29 cellular contexts compared by ENCODE assay signal in the genomic region with DNA sequence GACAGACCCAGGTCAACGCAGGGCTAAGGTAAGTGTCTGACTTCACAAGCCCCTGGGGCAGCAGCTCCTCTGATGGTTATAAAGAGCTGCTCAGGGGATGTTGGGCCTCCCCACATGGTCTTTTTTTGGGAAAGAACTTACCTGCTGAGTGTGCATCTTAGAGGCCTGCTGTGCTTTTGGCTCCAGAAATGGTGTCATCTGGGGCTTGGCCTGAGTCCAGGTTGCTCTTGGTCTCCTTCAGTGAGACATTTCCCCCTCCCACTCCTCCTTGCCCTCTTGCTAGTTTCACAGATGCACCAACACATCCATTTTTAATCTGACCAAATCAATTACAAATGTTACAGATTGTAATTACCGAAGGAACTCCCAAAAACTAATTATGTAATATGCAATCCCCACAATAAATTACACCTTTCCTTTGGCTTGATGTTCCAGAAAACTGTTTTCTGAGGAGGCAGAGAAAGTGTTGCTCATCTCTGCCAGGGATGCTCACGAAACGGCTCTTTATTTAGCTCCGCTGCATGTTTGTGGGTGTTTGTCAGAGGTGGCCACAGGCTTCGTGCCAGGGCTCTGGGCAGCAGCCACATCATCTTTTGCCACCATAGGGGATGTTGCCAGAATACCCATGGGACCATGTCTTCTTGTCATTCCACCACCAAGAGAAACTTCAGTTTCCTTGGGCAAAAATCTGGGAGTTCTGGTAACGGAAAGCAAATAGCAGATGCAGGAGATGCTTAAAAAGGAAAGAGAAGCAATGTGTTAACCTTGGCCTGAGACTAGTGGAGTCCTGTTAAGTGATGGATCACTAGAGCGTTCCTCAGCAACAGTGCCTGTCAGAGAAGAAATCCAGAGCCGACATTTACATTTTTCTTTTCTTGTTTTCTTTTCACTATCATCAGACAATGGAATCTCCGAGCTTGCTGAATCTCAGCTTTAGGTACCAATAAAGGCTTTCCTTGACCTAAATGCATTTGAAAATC.
A peak's percentile ranks its signal among the peaks of the same experiment; 100 is the strongest.
DNase-seq lines count a peak whose midpoint lies in the region; ATAC-seq, FAIRE-seq and TF ChIP-seq lines count a peak whose summit lies in the region.
"Had no signal": no experiment of that assay in that cellular context is flagged by ENCODE, and none has a peak within 500 bp of the region (broad histone marks: within the 10 kb centered on the region; RNA-seq: fewer than 3 reads in every experiment).

No MANE protein-coding gene starts in this region.

- WGBS in heart left ventricle, 4 donors, result 60 to 66% (median 63%) methylated on average over 10 of the region's 10 CpGs

- H3K27ac ChIP-seq in PC-3 (ENCODE audit: low read length) (no peak overlapping the region), heart left ventricle (peak overlapping the region in 1 of 12 donors; percentile 4), osteoblast (ENCODE audit: low read depth, low read length) (no peak overlapping the region), OCI-LY7 (ENCODE audit: low read depth, low read length, poor library complexity, severe bottlenecking) (no peak overlapping the region)
- H3K27ac ChIP-seq: SK-N-MC had no signal

- peaks cover 15% of the 10 kb centered on the region for H3K4me1 ChIP-seq in PC-3 (ENCODE audit: insufficient read depth, low read length)
- H3K4me1 ChIP-seq in heart left ventricle, result peaks cover 0 to 19% (median 0%) of the 10 kb centered on the region in 12 donors
- no peaks in the 10 kb centered on the region for H3K4me1 ChIP-seq in osteoblast (ENCODE audit: insufficient read depth, low read length)
- no peaks in the 10 kb centered on the region for H3K4me1 ChIP-seq in OCI-LY7 (ENCODE audit: insufficient read depth, low read length, poor library complexity, severe bottlenecking)

- H2AFZ ChIP-seq in PC-3 (ENCODE audit: low read length) (no peak overlapping the region), osteoblast (ENCODE audit: low read length) (no peak overlapping the region), OCI-LY7 (ENCODE audit: low read length) (no peak overlapping the region)

- no TSS peak for BruUV-seq in PC-3 (replicated peaks; lab: Mats Ljungman, UMichigan)
- no TSS peak for BruUV-seq in OCI-LY7 (replicated peaks; lab: Mats Ljungman, UMichigan)

- ATAC-seq in PC-3 (no peak), heart left ventricle (peak; percentile 69 to 81 (median 76))
- ATAC-seq: GM12878, T-helper 17 cell had no signal

- H3K79me2 ChIP-seq in PC-3 (ENCODE audit: low read length) (no peaks in the 10 kb centered on the region), osteoblast (ENCODE audit: insufficient read depth, low read length) (no peaks in the 10 kb centered on the region), OCI-LY7 (ENCODE audit: insufficient read depth, low read depth, low read length) (no peaks in the 10 kb centered on the region)

- TF ChIP-seq CTCF in PC-3 (conservative IDR thresholded peaks at IDR 0.05; ENCODE audit: low read depth, low read length) (no peak), heart left ventricle (IDR thresholded peaks at IDR 0.05) (no peak), osteoblast (IDR thresholded peaks at IDR 0.05; ENCODE audit: extremely low read depth, low read depth, low read length) (no peak), type B pancreatic cell (conservative IDR thresholded peaks at IDR 0.05) (no peak), OCI-LY7 (conservative IDR thresholded peaks at IDR 0.05; ENCODE audit: low read length) (no peak)

- H3K27ac Mint-ChIP-seq in type B pancreatic cell, result no peak overlapping the region
- H3K27ac Mint-ChIP-seq: activated naive CD8-positive, alpha-beta T cell treated with anti-CD3 and anti-CD28 coated beads for 36 hours; immature natural killer cell; natural killer cell; T-helper 17 cell had no signal

- POLR2A ChIA-PET in PC-3 (lab: Charles Lee; ENCODE audit: unreplicated experiment), result no interaction called here
- POLR2A ChIA-PET in OCI-LY7 (lab: Charles Lee), result no interaction called here

- H3K4me2 ChIP-seq in PC-3 (ENCODE audit: low read length), result no peak overlapping the region
- peak overlapping the region; percentile 47 for H3K4me2 ChIP-seq in osteoblast (ENCODE audit: insufficient read depth, low read length)
- H3K4me2 ChIP-seq in OCI-LY7 (ENCODE audit: low read length), result no peak overlapping the region

- H3K4me1 Mint-ChIP-seq in type B pancreatic cell (ENCODE audit: unreplicated experiment), result peaks cover 27% of the 10 kb centered on the region
- H3K4me1 Mint-ChIP-seq: activated naive CD8-positive, alpha-beta T cell treated with anti-CD3 and anti-CD28 coated beads for 36 hours; CD14-positive monocyte; immature natural killer cell; natural killer cell; T-helper 17 cell had no signal

- no peaks in the 10 kb centered on the region for H3K9me3 Mint-ChIP-seq in type B pancreatic cell
- H3K9me3 Mint-ChIP-seq: activated naive CD8-positive, alpha-beta T cell treated with anti-CD3 and anti-CD28 coated beads for 36 hours had no signal

- CTCF ChIA-PET in PC-3 (lab: Charles Lee) (no interaction called here), OCI-LY7 (lab: Charles Lee; ENCODE audit: unreplicated experiment) (no interaction called here)

- peaks cover 37% of the 10 kb centered on the region for H3K27me3 Mint-ChIP-seq in type B pancreatic cell
- H3K27me3 Mint-ChIP-seq: activated naive CD8-positive, alpha-beta T cell treated with anti-CD3 and anti-CD28 coated beads for 36 hours had no signal

- TF ChIP-seq POLR2A in GM12891 (IDR thresholded peaks at IDR 0.05; ENCODE audit: low read depth, low read length) (no peak), heart left ventricle (IDR thresholded peaks at IDR 0.05) (no peak)

- H3K9me3 ChIP-seq in PC-3 (ENCODE audit: low read length) (no peaks in the 10 kb centered on the region), heart left ventricle (no peaks in the 10 kb centered on the region), osteoblast (ENCODE audit: low read depth, low read length) (no peaks in the 10 kb centered on the region), OCI-LY7 (ENCODE audit: low read length) (no peaks in the 10 kb centered on the region)
- H3K9me3 ChIP-seq: gastrocnemius medialis had no signal

- H3K27me3 ChIP-seq in PC-3 (ENCODE audit: low read length) (no peaks in the 10 kb centered on the region), heart left ventricle (no peaks in the 10 kb centered on the region), osteoblast (ENCODE audit: insufficient read depth, low read length) (no peaks in the 10 kb centered on the region)
- H3K27me3 ChIP-seq: gastrocnemius medialis had no signal

- H4K20me1 ChIP-seq in PC-3 (ENCODE audit: low read length) (no peaks in the 10 kb centered on the region), osteoblast (ENCODE audit: insufficient read depth, low read length) (no peaks in the 10 kb centered on the region), OCI-LY7 (ENCODE audit: insufficient read depth, low read length) (no peaks in the 10 kb centered on the region)

- DNase-seq in GM12891 (ENCODE audit: insufficient read length, low spot score) (no peak), PC-3 (peak; percentile 11), heart left ventricle (peak; percentile 15 to 53 (median 49)), osteoblast (ENCODE audit: insufficient read length, low spot score, missing footprints) (no peak), type B pancreatic cell (ENCODE audit: extremely low spot score, unreplicated experiment) (no peak), OCI-LY7 (ENCODE audit: low spot score) (no peak), NCI-H1436 (lab: John Stamatoyannopoulos, UW) (no peak)
- DNase-seq in activated CD4-positive, alpha-beta T cell treated with anti-CD3 and anti-CD28 coated beads for 4 hours, result no peak
- DNase-seq: activated effector memory CD4-positive, alpha-beta T cell treated with Interleukin-2 at 50 U/mL for 16 hours; activated naive CD8-positive, alpha-beta T cell treated with anti-CD3 and anti-CD28 coated beads for 36 hours; aorta; Calu3; central memory CD4-positive, alpha-beta T cell; dermis blood vessel endothelial cell; immature natural killer cell; Karpas-422; midbrain; natural killer cell; NCI-H187; NCI-H526 treated with DMSO at 0.1 percent for 48 hours; retina; stimulated activated CD4-positive, alpha-beta T cell treated with anti-CD3 and anti-CD28 coated beads, Interleukin-2, amount 100 ng/mL, for 24 hours; T-helper 17 cell; trophoblast cell had no signal

- FAIRE-seq in GM12891 (lab: Jason Lieb, UNC), result peak; percentile 56
- FAIRE-seq: RCC 7860 had no signal

- H3K36me3 ChIP-seq in PC-3 (ENCODE audit: low read depth, low read length) (no peaks in the 10 kb centered on the region), heart left ventricle (no peaks in the 10 kb centered on the region), osteoblast (ENCODE audit: insufficient read depth, low read length) (no peaks in the 10 kb centered on the region), OCI-LY7 (ENCODE audit: insufficient read depth, low read length) (no peaks in the 10 kb centered on the region)
- H3K36me3 ChIP-seq: gastrocnemius medialis had no signal

- no peaks in the 10 kb centered on the region for H3F3A ChIP-seq in PC-3 (ENCODE audit: low read length, unreplicated experiment)

- no peak overlapping the region for H3K4me3 Mint-ChIP-seq in type B pancreatic cell
- H3K4me3 Mint-ChIP-seq: activated naive CD8-positive, alpha-beta T cell treated with anti-CD3 and anti-CD28 coated beads for 36 hours; CD14-positive monocyte; immature natural killer cell; natural killer cell; T-helper 17 cell had no signal

- H3K4me3 ChIP-seq in PC-3 (ENCODE audit: low read length) (no peak overlapping the region), heart left ventricle (no peak overlapping the region), osteoblast (ENCODE audit: insufficient read depth, low read length) (no peak overlapping the region), OCI-LY7 (ENCODE audit: low read depth, low read length, poor library complexity, severe bottlenecking) (no peak overlapping the region)
- H3K4me3 ChIP-seq: gastrocnemius medialis, GM12878, SK-N-MC had no signal

- intact Hi-C loops in PC-3 (cut with micrococcal nuclease) (no loop called here), heart left ventricle (cut with DNase I) (no loop called here), OCI-LY7 (cut with micrococcal nuclease; ENCODE audit: unreplicated experiment) (no loop called here)

- H3K36me3 Mint-ChIP-seq in type B pancreatic cell, result no peaks in the 10 kb centered on the region
- H3K36me3 Mint-ChIP-seq: activated naive CD8-positive, alpha-beta T cell treated with anti-CD3 and anti-CD28 coated beads for 36 hours; CD14-positive monocyte; immature natural killer cell; natural killer cell had no signal

- no peak overlapping the region for H3K9ac ChIP-seq in PC-3 (ENCODE audit: low read length)

- no peaks in the 10 kb centered on the region for H3K9me2 ChIP-seq in PC-3 (replicated peaks; ENCODE audit: low read length)
- no peaks in the 10 kb centered on the region for H3K9me2 ChIP-seq in OCI-LY7 (ENCODE audit: insufficient read depth, low read length)

TF ChIP-seq in GM12891, 5 proteins besides CTCF, POLR2A, EP300 and RAD21:
- TF ChIP-seq PAX5 (IDR thresholded peaks at IDR 0.05; ENCODE audit: insufficient read depth, low read length, severe bottlenecking) (no peak), TAF1 (IDR thresholded peaks at IDR 0.05; ENCODE audit: low read depth, low read length) (no peak), POLR2AphosphoS5 (IDR thresholded peaks at IDR 0.05; ENCODE audit: low read depth, low read length) (no peak), POU2F2 (IDR thresholded peaks at IDR 0.05; ENCODE audit: low read depth, low read length) (no peak), SPI1 (IDR thresholded peaks at IDR 0.05; ENCODE audit: low read depth, low read length) (no peak)

Comparison
In these comparisons a context has a peak if more than half of its experiments do, and no peak if none do; other contexts are left out.
1. DNase-seq: peak in PC-3 (single experiment) and heart left ventricle (5 of 5); none in GM12891 (single experiment), osteoblast (single experiment), type B pancreatic cell (single experiment), activated CD4-positive, alpha-beta T cell treated with anti-CD3 and anti-CD28 coated beads for 4 hours (0 of 2), OCI-LY7 (single experiment) and NCI-H1436 (single experiment).